ENCODE assay signal across 1 cellular context in the genomic region with DNA sequence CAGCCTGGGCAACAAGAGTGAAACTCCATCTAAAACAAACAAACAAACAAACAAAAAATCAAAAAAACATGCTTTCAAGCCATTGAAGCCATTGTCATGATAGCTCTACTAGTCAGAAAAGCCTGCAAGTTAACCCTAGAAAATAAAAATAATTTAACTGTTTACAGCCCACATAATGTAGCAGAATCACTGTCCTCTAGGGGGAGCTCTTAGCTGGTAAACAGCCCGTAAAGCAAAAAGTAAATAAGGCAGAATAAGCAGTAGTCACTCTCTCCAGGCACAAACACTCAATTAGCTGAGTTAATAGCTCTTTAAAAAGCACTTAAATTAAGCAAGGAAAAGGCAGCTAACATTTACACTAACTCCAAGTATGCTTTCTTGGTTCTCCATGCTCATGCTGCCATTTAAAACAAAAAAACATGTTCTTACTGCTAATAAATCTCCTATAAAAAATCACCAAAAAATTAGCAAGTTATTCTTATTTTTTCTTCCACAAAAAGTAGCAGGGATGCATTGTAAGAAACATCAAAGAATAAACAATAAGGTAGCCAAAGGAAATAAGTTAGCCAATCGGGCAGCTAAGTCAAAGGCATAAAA.
TF ChIP-seq lines count a peak whose summit lies in the region.

No MANE protein-coding gene starts in this region.

TF ChIP-seq in GM23338, 12 proteins besides CTCF, POLR2A, EP300 and RAD21 (continued from another document):
- no peak for TF ChIP-seq ZNF462 (CRISPR knock-in tag; IDR thresholded peaks at IDR 0.05)
